ENCODE assay signal across 24 cellular contexts in the genomic region with DNA sequence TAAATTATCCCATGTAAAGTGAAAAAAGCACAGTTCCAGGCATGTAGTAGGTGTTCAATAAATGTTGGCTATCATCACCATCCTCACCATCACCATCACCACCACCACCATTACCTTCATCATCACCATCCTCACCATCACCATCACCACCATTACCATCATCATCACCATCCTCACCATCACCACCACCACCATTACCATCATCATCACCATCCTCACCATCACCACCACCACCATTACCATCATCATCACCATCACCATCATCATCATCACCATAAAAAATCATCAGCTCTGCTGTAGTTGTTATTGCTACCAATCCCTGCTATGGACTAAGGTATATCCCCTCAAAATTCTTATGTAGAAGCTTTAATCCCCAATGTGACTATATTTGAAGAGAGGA. TPM values are rescaled to one million over a fixed set of nuclear protein-coding genes. Genes with fewer than 3 reads are reported as not detected.
"Had no signal": no experiment of that assay in that cellular context is flagged by ENCODE, and none has a peak within 500 bp of the region (broad histone marks: within the 10 kb centered on the region; RNA-seq: fewer than 3 reads in every experiment).

No MANE protein-coding gene starts in this region.

- H3K27me3 Mint-ChIP-seq: stimulated activated naive CD8-positive, alpha-beta T cell treated with anti-CD3 and anti-CD28 coated beads, Interleukin-15, Interleukin-2, amounts not matched to agents 100 ng/mL and 50 ng/mL, for 24 hours had no signal

- H3K4me1 ChIP-seq: body of pancreas, foreskin keratinocyte, left lung, prostate gland had no signal

- H3K9me3 Mint-ChIP-seq: activated naive CD4-positive, alpha-beta T cell treated with anti-CD3 and anti-CD28 coated beads for 36 hours had no signal

- H3K27me3 ChIP-seq: body of pancreas, cardiac muscle cell, foreskin keratinocyte, hepatocyte, left lung, ovary, thyroid gland, upper lobe of right lung had no signal

- H3K27ac Mint-ChIP-seq: activated naive CD4-positive, alpha-beta T cell treated with anti-CD3 and anti-CD28 coated beads for 36 hours; activated T-cell treated with anti-CD3 and anti-CD28 coated beads, Interleukin-2, amount 50 U/mL, for 72 hours; mesothelial cell of epicardium had no signal

- H3K9me3 ChIP-seq: body of pancreas, left lung, ovary, prostate gland, thyroid gland, upper lobe of right lung had no signal

- H3K4me2 ChIP-seq: hepatocyte had no signal

- H2AFZ ChIP-seq: hepatocyte had no signal

- H3K27ac ChIP-seq: body of pancreas, cardiac muscle cell, foreskin keratinocyte, hepatocyte, left lung, ovary, prostate gland, thyroid gland, upper lobe of right lung had no signal

- ATAC-seq: activated T-cell treated with anti-CD3 and anti-CD28 coated beads, Interleukin-2, amount 50 U/mL, for 72 hours; body of pancreas; foreskin keratinocyte; left lung; natural killer cell treated with Interleukin-12 subunit alpha and Interleukin-12 subunit beta and Interleukin-15 and Interleukin-18, amount 100 ng/mL, for 72 hours; upper lobe of right lung had no signal

- H3K36me3 Mint-ChIP-seq: immature natural killer cell, mesothelial cell of epicardium had no signal

- H3K4me3 Mint-ChIP-seq: activated naive CD4-positive, alpha-beta T cell treated with anti-CD3 and anti-CD28 coated beads for 36 hours; activated T-cell treated with anti-CD3 and anti-CD28 coated beads, Interleukin-2, amount 50 U/mL, for 72 hours; immature natural killer cell; mesothelial cell of epicardium; natural killer cell treated with Interleukin-12 subunit alpha and Interleukin-12 subunit beta and Interleukin-15 and Interleukin-18, amount 100 ng/mL, for 72 hours; stimulated activated naive CD8-positive, alpha-beta T cell treated with anti-CD3 and anti-CD28 coated beads, Interleukin-15, Interleukin-2, amounts not matched to agents 100 ng/mL and 50 ng/mL, for 24 hours had no signal

- H3K4me3 ChIP-seq: body of pancreas, cardiac muscle cell, hepatocyte, left lung, ovary, prostate gland, thyroid gland, upper lobe of right lung had no signal

- H3K79me2 ChIP-seq: hepatocyte had no signal

- DNase-seq: activated CD4-positive, alpha-beta T cell treated with anti-CD3 and anti-CD28 coated beads for 1 hour; activated CD4-positive, alpha-beta T cell treated with anti-CD3 and anti-CD28 coated beads, Interleukin-2, amount 50 U/mL, for 4 hours; activated effector memory CD4-positive, alpha-beta T cell treated with Interleukin-2 at 50 U/mL for 16 hours; activated naive CD4-positive, alpha-beta T cell treated with anti-CD3 and anti-CD28 coated beads for 36 hours; activated T-cell treated with anti-CD3 and anti-CD28 coated beads, Interleukin-2, amount 50 U/mL, for 72 hours; anterior cingulate cortex; body of pancreas; erythroblast; foreskin keratinocyte; immature natural killer cell; left lung; ovary; stimulated activated CD4-positive, alpha-beta T cell treated with anti-CD3 and anti-CD28 coated beads, Interleukin-4, amount 100 ng/mL, for 24 hours; substantia nigra; T-helper 9 cell; thyroid gland; upper lobe of right lung had no signal

- H3K36me3 ChIP-seq: cardiac muscle cell, left lung, ovary, prostate gland, thyroid gland, upper lobe of right lung had no signal

RNA-seq across cellular contexts. Expression of gene TMEM119, which starts 20.4 kb away (rescaled TPM):
- total RNA-seq: activated naive CD4-positive, alpha-beta T cell treated with anti-CD3 and anti-CD28 coated beads for 36 hours; foreskin keratinocyte; lung microvascular endothelial cell; natural killer cell treated with Interleukin-12 subunit alpha and Interleukin-12 subunit beta and Interleukin-15 and Interleukin-18, amount 100 ng/mL, for 72 hours had no signal

RNA-seq across cellular contexts. Expression of gene SELPLG, which starts 56.2 kb away (rescaled TPM):
- total RNA-seq: mesothelial cell of epicardium had no signal
